In genomic region chr1:195765099-195765498, GRCh38 we compare ENCODE assay signal across 22 cellular contexts.
DNase-seq lines count a peak whose midpoint lies in the region; ATAC-seq, FAIRE-seq and TF ChIP-seq lines count a peak whose summit lies in the region.
"Had no signal": no experiment of that assay in that cellular context is flagged by ENCODE, and none has a peak within 500 bp of the region (broad histone marks: within the 10 kb centered on the region; RNA-seq: fewer than 3 reads in every experiment).

No MANE protein-coding gene starts in this region.

- H3K9ac ChIP-seq in MM.1S (ENCODE audit: low read length): no peak overlapping the region
- H3K9ac ChIP-seq: BLaER1 treated with 17β-estradiol and CSF1 and Interleukin-3, amounts not matched to agents 10 nM and 100 nM had no signal

- H3K4me3 ChIP-seq in A549 (no peak overlapping the region), MM.1S (ENCODE audit: low read length) (no peak overlapping the region)
- H3K4me3 ChIP-seq: BLaER1 treated with 17β-estradiol and CSF1 and Interleukin-3, amounts not matched to agents 10 nM and 100 nM; GM12878 had no signal

- no peak for TF ChIP-seq EP300 in A549 (IDR thresholded peaks at IDR 0.05)

- H3K4me1 ChIP-seq in A549 (0 out of 3 replicates have a peak, but pooled peaks cover 11% of the 10 kb centered on the region), MM.1S (ENCODE audit: low read length) (no peaks in the 10 kb centered on the region)
- H3K4me1 ChIP-seq: Caco-2 had no signal

- no peaks in the 10 kb centered on the region for H3K27me3 ChIP-seq in MM.1S (replicated peaks; ENCODE audit: insufficient read depth, low read length)
- H3K27me3 ChIP-seq: BLaER1 treated with 17β-estradiol and CSF1 and Interleukin-3, amounts not matched to agents 10 nM and 100 nM had no signal

- no peaks in the 10 kb centered on the region for H3K36me3 ChIP-seq in MM.1S (replicated peaks; ENCODE audit: insufficient read depth, low read length)
- H3K36me3 ChIP-seq: BLaER1 treated with 17β-estradiol and CSF1 and Interleukin-3, amounts not matched to agents 10 nM and 100 nM had no signal

- POLR2A ChIA-PET in A549 (lab: Yijun Ruan, JAX): no interaction called here

- no peak overlapping the region for H3K27ac ChIP-seq in A549
- no peak overlapping the region for H3K27ac ChIP-seq in MM.1S (ENCODE audit: low read length)
- H3K27ac ChIP-seq: BLaER1 treated with 17β-estradiol and CSF1 and Interleukin-3, amounts not matched to agents 10 nM and 100 nM; C4-2B had no signal

- TF ChIP-seq CTCF in A549 (IDR thresholded peaks at IDR 0.05) (no peak), MM.1S (IDR thresholded peaks at IDR 0.05; ENCODE audit: low read length) (no peak)

- no peaks in the 10 kb centered on the region for H3F3A ChIP-seq in MM.1S (ENCODE audit: insufficient read depth, low read length)

- no peak for FAIRE-seq in A549 (lab: Jason Lieb, UNC)
- peak; percentile 31 for FAIRE-seq in G401.6 (lab: Jason Lieb, UNC)
- peak; percentile 88 for FAIRE-seq in frontal cortex (lab: Jason Lieb, UNC)
- FAIRE-seq in RCC 7860 (lab: Jason Lieb, UNC): no peak
- FAIRE-seq: GM12878, GM12892, GM18507, GM19239 had no signal

- TF ChIP-seq RAD21 in A549 (conservative IDR thresholded peaks at IDR 0.05 in 1 of 2, IDR thresholded peaks at IDR 0.05 in 1 of 2): no peak

- no peaks in the 10 kb centered on the region for H3K9me2 ChIP-seq in MM.1S (replicated peaks; ENCODE audit: insufficient read depth, low read length)

- H2AFZ ChIP-seq in MM.1S (ENCODE audit: low read length): no peak overlapping the region

- CTCF ChIA-PET in A549 (lab: Yijun Ruan, JAX): no interaction called here

- 93% methylated on average over 1 of the region's 1 CpG for WGBS in A549 (ENCODE audit: missing lambda C conversion rate)

- no peaks in the 10 kb centered on the region for H3K79me2 ChIP-seq in MM.1S (ENCODE audit: low read length)

- no peaks in the 10 kb centered on the region for H4K20me1 ChIP-seq in MM.1S (ENCODE audit: insufficient read depth, low read length)
- H4K20me1 ChIP-seq: BLaER1 treated with 17β-estradiol and CSF1 and Interleukin-3, amounts not matched to agents 10 nM and 100 nM had no signal

- TF ChIP-seq POLR2A in A549 (IDR thresholded peaks at IDR 0.05; ENCODE audit: low read length): no peak

- no peaks in the 10 kb centered on the region for H3K9me3 ChIP-seq in A549
- no peaks in the 10 kb centered on the region for H3K9me3 ChIP-seq in MM.1S (replicated peaks; ENCODE audit: insufficient read depth, low read length)
- H3K9me3 ChIP-seq: BLaER1 treated with 17β-estradiol and CSF1 and Interleukin-3, amounts not matched to agents 10 nM and 100 nM; Caco-2 had no signal

- no peak for ATAC-seq in A549
- ATAC-seq: CD8-positive, alpha-beta T cell; GM12878 had no signal

- DNase-seq in A549 (ENCODE audit: low read depth in 1 of 2, low spot score in 1 of 2): no peak
- DNase-seq in MM.1S: peak; percentile 2
- DNase-seq in frontal cortex (ENCODE audit: low spot score in 2 of 2): no peak
- DNase-seq in RCC 7860 (ENCODE audit: low spot score): no peak
- no peak for DNase-seq in GM19238 (ENCODE audit: insufficient read length, low spot score)
- DNase-seq in MV-4-11 (lab: John Stamatoyannopoulos, UW): no peak
- no peak for DNase-seq in hippocampal formation (lab: John Stamatoyannopoulos, UW)
- DNase-seq: 8988T; AML-193; Caco-2; Calu3; CD4-positive, alpha-beta T cell; CD8-positive, alpha-beta T cell; DMS79 treated with DMSO at 0.1 percent for 48 hours; GDM1 had no signal

- H3K4me2 ChIP-seq in A549 (no peak overlapping the region), MM.1S (ENCODE audit: low read depth, low read length) (no peak overlapping the region)
- H3K4me2 ChIP-seq: BLaER1 treated with 17β-estradiol and CSF1 and Interleukin-3, amounts not matched to agents 10 nM and 100 nM had no signal

TF ChIP-seq in A549, 52 proteins besides CTCF, POLR2A, EP300 and RAD21:
- TF ChIP-seq MAFK (IDR thresholded peaks at IDR 0.05; ENCODE audit: partially characterized antibody) (peak; percentile 57), EHMT2 (IDR thresholded peaks at IDR 0.05; ENCODE audit: low read depth) (no peak), BCL3 (IDR thresholded peaks at IDR 0.05) (no peak), SMC3 (IDR thresholded peaks at IDR 0.05) (no peak)
